Comparison of ENCODE assay signal across 1 cellular context in the genomic region with DNA sequence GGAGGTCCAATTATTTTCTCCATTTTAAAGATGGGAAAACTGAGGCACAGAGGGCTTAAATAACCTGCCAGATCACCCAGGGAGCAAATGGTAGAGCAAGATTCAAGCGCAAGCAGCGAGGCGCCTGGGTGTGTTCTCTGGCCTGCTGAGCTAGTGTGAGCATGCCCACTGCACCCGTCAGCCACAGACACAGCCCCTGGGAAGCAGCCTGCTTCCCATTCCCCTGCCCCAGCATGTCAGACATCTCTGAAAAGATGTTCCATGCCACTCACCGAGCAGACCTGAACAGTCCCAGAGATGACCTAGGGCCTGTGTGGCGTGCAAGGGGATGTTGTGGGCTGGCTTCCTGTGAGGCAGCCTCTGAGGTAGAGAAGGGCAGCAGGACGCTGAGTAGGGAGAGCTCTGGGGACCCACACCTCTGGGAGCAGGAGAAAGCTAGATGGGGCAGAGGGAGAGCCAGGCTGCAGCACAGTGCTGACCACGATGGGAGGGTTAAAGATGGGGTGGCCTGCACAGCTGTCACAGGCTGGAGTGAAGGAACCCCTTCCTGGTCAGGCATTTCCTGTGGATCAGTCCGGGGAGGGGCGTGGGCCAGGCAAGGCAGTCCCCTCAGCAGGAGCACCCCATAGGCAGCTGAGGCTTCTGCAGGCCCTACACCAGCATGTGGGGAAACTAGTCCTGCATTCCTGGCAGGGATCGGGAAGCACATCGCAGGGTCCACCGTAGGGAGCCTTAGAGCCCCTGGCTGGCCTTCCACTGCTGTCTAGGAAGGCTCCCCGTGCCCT.
TF ChIP-seq lines count a peak whose summit lies in the region.

No MANE protein-coding gene starts in this region.

TF ChIP-seq in H1, 55 proteins besides CTCF, POLR2A, EP300 and RAD21:
- no peak for TF ChIP-seq CREB1 (IDR thresholded peaks at IDR 0.05)
- TF ChIP-seq POLR2AphosphoS5 (IDR thresholded peaks at IDR 0.05; ENCODE audit: low read depth, low read length), result no peak
- no peak for TF ChIP-seq KDM1A (IDR thresholded peaks at IDR 0.05; ENCODE audit: borderline replicate concordance, low read length)
- TF ChIP-seq KDM4A (IDR thresholded peaks at IDR 0.05; ENCODE audit: low read depth, low read length, severe bottlenecking), result no peak
- no peak for TF ChIP-seq SP4 (IDR thresholded peaks at IDR 0.05; ENCODE audit: low read length)
- no peak for TF ChIP-seq USF2 (IDR thresholded peaks at IDR 0.05; ENCODE audit: low read length)
- TF ChIP-seq, protein P1, sequence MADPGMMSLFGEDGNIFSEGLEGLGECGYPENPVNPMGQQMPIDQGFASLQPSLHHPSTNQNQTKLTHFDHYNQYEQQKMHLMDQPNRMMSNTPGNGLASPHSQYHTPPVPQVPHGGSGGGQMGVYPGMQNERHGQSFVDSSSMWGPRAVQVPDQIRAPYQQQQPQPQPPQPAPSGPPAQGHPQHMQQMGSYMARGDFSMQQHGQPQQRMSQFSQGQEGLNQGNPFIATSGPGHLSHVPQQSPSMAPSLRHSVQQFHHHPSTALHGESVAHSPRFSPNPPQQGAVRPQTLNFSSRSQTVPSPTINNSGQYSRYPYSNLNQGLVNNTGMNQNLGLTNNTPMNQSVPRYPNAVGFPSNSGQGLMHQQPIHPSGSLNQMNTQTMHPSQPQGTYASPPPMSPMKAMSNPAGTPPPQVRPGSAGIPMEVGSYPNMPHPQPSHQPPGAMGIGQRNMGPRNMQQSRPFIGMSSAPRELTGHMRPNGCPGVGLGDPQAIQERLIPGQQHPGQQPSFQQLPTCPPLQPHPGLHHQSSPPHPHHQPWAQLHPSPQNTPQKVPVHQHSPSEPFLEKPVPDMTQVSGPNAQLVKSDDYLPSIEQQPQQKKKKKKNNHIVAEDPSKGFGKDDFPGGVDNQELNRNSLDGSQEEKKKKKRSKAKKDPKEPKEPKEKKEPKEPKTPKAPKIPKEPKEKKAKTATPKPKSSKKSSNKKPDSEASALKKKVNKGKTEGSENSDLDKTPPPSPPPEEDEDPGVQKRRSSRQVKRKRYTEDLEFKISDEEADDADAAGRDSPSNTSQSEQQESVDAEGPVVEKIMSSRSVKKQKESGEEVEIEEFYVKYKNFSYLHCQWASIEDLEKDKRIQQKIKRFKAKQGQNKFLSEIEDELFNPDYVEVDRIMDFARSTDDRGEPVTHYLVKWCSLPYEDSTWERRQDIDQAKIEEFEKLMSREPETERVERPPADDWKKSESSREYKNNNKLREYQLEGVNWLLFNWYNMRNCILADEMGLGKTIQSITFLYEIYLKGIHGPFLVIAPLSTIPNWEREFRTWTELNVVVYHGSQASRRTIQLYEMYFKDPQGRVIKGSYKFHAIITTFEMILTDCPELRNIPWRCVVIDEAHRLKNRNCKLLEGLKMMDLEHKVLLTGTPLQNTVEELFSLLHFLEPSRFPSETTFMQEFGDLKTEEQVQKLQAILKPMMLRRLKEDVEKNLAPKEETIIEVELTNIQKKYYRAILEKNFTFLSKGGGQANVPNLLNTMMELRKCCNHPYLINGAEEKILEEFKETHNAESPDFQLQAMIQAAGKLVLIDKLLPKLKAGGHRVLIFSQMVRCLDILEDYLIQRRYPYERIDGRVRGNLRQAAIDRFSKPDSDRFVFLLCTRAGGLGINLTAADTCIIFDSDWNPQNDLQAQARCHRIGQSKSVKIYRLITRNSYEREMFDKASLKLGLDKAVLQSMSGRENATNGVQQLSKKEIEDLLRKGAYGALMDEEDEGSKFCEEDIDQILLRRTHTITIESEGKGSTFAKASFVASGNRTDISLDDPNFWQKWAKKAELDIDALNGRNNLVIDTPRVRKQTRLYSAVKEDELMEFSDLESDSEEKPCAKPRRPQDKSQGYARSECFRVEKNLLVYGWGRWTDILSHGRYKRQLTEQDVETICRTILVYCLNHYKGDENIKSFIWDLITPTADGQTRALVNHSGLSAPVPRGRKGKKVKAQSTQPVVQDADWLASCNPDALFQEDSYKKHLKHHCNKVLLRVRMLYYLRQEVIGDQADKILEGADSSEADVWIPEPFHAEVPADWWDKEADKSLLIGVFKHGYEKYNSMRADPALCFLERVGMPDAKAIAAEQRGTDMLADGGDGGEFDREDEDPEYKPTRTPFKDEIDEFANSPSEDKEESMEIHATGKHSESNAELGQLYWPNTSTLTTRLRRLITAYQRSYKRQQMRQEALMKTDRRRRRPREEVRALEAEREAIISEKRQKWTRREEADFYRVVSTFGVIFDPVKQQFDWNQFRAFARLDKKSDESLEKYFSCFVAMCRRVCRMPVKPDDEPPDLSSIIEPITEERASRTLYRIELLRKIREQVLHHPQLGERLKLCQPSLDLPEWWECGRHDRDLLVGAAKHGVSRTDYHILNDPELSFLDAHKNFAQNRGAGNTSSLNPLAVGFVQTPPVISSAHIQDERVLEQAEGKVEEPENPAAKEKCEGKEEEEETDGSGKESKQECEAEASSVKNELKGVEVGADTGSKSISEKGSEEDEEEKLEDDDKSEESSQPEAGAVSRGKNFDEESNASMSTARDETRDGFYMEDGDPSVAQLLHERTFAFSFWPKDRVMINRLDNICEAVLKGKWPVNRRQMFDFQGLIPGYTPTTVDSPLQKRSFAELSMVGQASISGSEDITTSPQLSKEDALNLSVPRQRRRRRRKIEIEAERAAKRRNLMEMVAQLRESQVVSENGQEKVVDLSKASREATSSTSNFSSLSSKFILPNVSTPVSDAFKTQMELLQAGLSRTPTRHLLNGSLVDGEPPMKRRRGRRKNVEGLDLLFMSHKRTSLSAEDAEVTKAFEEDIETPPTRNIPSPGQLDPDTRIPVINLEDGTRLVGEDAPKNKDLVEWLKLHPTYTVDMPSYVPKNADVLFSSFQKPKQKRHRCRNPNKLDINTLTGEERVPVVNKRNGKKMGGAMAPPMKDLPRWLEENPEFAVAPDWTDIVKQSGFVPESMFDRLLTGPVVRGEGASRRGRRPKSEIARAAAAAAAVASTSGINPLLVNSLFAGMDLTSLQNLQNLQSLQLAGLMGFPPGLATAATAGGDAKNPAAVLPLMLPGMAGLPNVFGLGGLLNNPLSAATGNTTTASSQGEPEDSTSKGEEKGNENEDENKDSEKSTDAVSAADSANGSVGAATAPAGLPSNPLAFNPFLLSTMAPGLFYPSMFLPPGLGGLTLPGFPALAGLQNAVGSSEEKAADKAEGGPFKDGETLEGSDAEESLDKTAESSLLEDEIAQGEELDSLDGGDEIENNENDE (IDR thresholded peaks at IDR 0.05; ENCODE audit: insufficient replicate concordance, low read length), result no peak
